In genomic region chr7:18496336-18496700, GRCh38 we compare ENCODE assay signal across 9 cellular contexts. TPM values are rescaled to one million over a fixed set of nuclear protein-coding genes. Genes with fewer than 3 reads are reported as not detected.
DNase-seq lines count a peak whose midpoint lies in the region; ATAC-seq and TF ChIP-seq lines count a peak whose summit lies in the region.
"Had no signal": no experiment of that assay in that cellular context is flagged by ENCODE, and none has a peak within 500 bp of the region (broad histone marks: within the 10 kb centered on the region; RNA-seq: fewer than 3 reads in every experiment).

No MANE protein-coding gene starts in this region.

- H3K9me3 Mint-ChIP-seq in endodermal cell: no peaks in the 10 kb centered on the region

- H3K36me3 Mint-ChIP-seq in endodermal cell (ENCODE audit: low read depth): no peaks in the 10 kb centered on the region

- H3K9ac ChIP-seq in HUES64 (ENCODE audit: low read depth, low read length) (peak overlapping the region; percentile 76), endodermal cell (ENCODE audit: extremely low read depth, low read length, poor library complexity, severe bottlenecking) (no peak overlapping the region)

- intact Hi-C loops in psoas muscle (cut with DNase I): loop anchor here (1.0 to 5.0 kb wide), 3 partner anchors 41 to 139 kb away; no protein-coding TSS in a partner anchor

- H3K27me3 Mint-ChIP-seq in endodermal cell (ENCODE audit: insufficient read depth): peaks cover 3% of the 10 kb centered on the region

- H3K4me1 ChIP-seq in HUES64 (ENCODE audit: insufficient read depth, low read length) (peaks cover 37% of the 10 kb centered on the region), endodermal cell (ENCODE audit: control insufficient read depth, insufficient read depth, low read length) (no peaks in the 10 kb centered on the region), psoas muscle (peaks cover 35% of the 10 kb centered on the region)

- peak overlapping the region; percentile 75 for H3K27ac Mint-ChIP-seq in endodermal cell

- peaks cover 33% of the 10 kb centered on the region for H3K4me1 Mint-ChIP-seq in endodermal cell

- 7% methylated on average over 3 of the region's 3 CpGs for WGBS in HUES64
- 28 to 30% methylated on average over 3 of the region's 3 CpGs for WGBS in endodermal cell (ENCODE audit: insufficient coverage in 1 of 2, insufficient read length in 1 of 2), 2 experiments
- 7 to 17% (median 10%) methylated on average over 3 of the region's 3 CpGs for WGBS in psoas muscle, 3 donors

- peak overlapping the region; percentile 50 for H3K4me3 Mint-ChIP-seq in endodermal cell

- H3K36me3 ChIP-seq in HUES64 (ENCODE audit: insufficient read depth, low read length) (no peaks in the 10 kb centered on the region), endodermal cell (ENCODE audit: control insufficient read depth, insufficient read depth, low read length) (no peaks in the 10 kb centered on the region), psoas muscle (ENCODE audit: insufficient read depth in 1 of 2, low read depth in 1 of 2) (no peaks in the 10 kb centered on the region)

- H3K27ac ChIP-seq in HUES64 (ENCODE audit: low read depth, low read length) (peak overlapping the region; percentile 77), endodermal cell (ENCODE audit: low read depth, low read length) (peak overlapping the region; percentile 93), psoas muscle (peak overlapping the region; percentile 97)

- H3K9me3 ChIP-seq in HUES64 (ENCODE audit: insufficient read depth, low read depth, low read length) (no peaks in the 10 kb centered on the region), endodermal cell (ENCODE audit: control insufficient read depth, low read length) (no peaks in the 10 kb centered on the region), psoas muscle (no peaks in the 10 kb centered on the region)
- H3K9me3 ChIP-seq: testis had no signal

- H3K4me3 ChIP-seq in HUES64 (ENCODE audit: low read length): peak overlapping the region; percentile 63
- H3K4me3 ChIP-seq in endodermal cell (ENCODE audit: low read length): peak overlapping the region; percentile 50
- H3K4me3 ChIP-seq in psoas muscle: peak overlapping the region; percentile 69

- H3K27me3 ChIP-seq in HUES64 (ENCODE audit: insufficient read depth, low read length) (no peaks in the 10 kb centered on the region), endodermal cell (ENCODE audit: control insufficient read depth, insufficient read depth, low read length, poor library complexity, severe bottlenecking) (no peaks in the 10 kb centered on the region), psoas muscle (ENCODE audit: insufficient read depth in 3 of 3, low read length in 2 of 3) (no peaks in the 10 kb centered on the region)
- H3K27me3 ChIP-seq: testis had no signal

- DNase-seq in endodermal cell (no peak), psoas muscle (no peak), NCI-H524 (lab: John Stamatoyannopoulos, UW) (no peak), NOMO-1 treated with DMSO at 0.1 percent for 48 hours (lab: John Stamatoyannopoulos, UW; ENCODE audit: unreplicated experiment) (no peak)

- TF ChIP-seq CTCF in endodermal cell (conservative IDR thresholded peaks at IDR 0.05) (no peak), psoas muscle (IDR thresholded peaks at IDR 0.05) (no peak)

- ATAC-seq in GM18498 (IDR thresholded peaks at IDR 0.05; ENCODE audit: unreplicated experiment) (peak; percentile 4), psoas muscle (no peak), HG02840 (IDR thresholded peaks at IDR 0.05; ENCODE audit: low FRiP score, unreplicated experiment) (no peak), HG03457 (IDR thresholded peaks at IDR 0.05; ENCODE audit: unreplicated experiment) (no peak)

RNA-seq across cellular contexts. Expression of gene HDAC9, which starts 0.8 kb away (rescaled TPM):
- 7.6 TPM for polyA plus RNA-seq in HUES64 (2013, experiment 1 of 2)
- 12.6 TPM for polyA plus RNA-seq in HUES64 (2013, experiment 2 of 2)
- total RNA-seq in endodermal cell (1 to 10 TPM; 1.5 to 4.0 TPM), psoas muscle (10 to 100 TPM; 16.8 to 34.2 (median 20.1) TPM)
- 18.0 TPM for polyA plus RNA-seq in endodermal cell (2013, experiment 1 of 2)
- 17.9 TPM for polyA plus RNA-seq in endodermal cell (2013, experiment 2 of 2)
- polyA plus RNA-seq in psoas muscle: 1 to 10 TPM in 1 of 3 donors, under 1 TPM in 2; 0.38 to 3.5 (median 0.86) TPM
